1 cellular context compared by ENCODE assay signal in genomic region chr5:163571755-163572154, GRCh38.
TF ChIP-seq lines count a peak whose summit lies in the region.

No MANE protein-coding gene starts in this region.

TF ChIP-seq in SK-N-SH, 30 proteins besides CTCF, POLR2A, EP300 and RAD21 (continued from another document):
- TF ChIP-seq, protein P1, sequence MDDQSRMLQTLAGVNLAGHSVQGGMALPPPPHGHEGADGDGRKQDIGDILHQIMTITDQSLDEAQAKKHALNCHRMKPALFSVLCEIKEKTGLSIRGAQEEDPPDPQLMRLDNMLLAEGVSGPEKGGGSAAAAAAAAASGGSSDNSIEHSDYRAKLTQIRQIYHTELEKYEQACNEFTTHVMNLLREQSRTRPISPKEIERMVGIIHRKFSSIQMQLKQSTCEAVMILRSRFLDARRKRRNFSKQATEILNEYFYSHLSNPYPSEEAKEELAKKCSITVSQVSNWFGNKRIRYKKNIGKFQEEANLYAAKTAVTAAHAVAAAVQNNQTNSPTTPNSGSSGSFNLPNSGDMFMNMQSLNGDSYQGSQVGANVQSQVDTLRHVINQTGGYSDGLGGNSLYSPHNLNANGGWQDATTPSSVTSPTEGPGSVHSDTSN (IDR thresholded peaks at IDR 0.05): peak; percentile 97
- TF ChIP-seq FOSL2 (IDR thresholded peaks at IDR 0.05; ENCODE audit: borderline replicate concordance, low read depth) (peak; percentile 55), FOXJ3 (CRISPR knock-in tag; IDR thresholded peaks at IDR 0.05) (no peak), RCOR1 (IDR thresholded peaks at IDR 0.05; ENCODE audit: low read length) (peak; percentile 81), ELF1 (IDR thresholded peaks at IDR 0.05) (no peak), SIN3A (IDR thresholded peaks at IDR 0.05; ENCODE audit: borderline replicate concordance, low read depth, low read length) (peak; percentile 26; the same call in 1 of the 2 replicates), MEF2A (IDR thresholded peaks at IDR 0.05; ENCODE audit: borderline replicate concordance, low read depth) (0 out of 2 replicates have a peak, but pooled peaks have one; percentile 51), TAF1 (IDR thresholded peaks at IDR 0.05; ENCODE audit: borderline replicate concordance, low read depth, low read length) (no peak), GABPA (IDR thresholded peaks at IDR 0.05; ENCODE audit: low read depth) (no peak), YY1 (IDR thresholded peaks at IDR 0.05; ENCODE audit: low read depth) (no peak), SMC3 (IDR thresholded peaks at IDR 0.05; ENCODE audit: low read depth, low read length) (no peak), NFIC (IDR thresholded peaks at IDR 0.05; ENCODE audit: borderline replicate concordance) (peak; percentile 99), TEAD4 (IDR thresholded peaks at IDR 0.05; ENCODE audit: borderline replicate concordance, insufficient read depth) (peak; percentile 97)
- TF ChIP-seq, protein P2, sequence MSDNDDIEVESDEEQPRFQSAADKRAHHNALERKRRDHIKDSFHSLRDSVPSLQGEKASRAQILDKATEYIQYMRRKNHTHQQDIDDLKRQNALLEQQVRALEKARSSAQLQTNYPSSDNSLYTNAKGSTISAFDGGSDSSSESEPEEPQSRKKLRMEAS (IDR thresholded peaks at IDR 0.05; ENCODE audit: low read depth): peak; percentile 84
TF ChIP-seq in SK-N-SH: peak in this region for 16.
